Comparison of ENCODE assay signal across 1 cellular context in the genomic region with DNA sequence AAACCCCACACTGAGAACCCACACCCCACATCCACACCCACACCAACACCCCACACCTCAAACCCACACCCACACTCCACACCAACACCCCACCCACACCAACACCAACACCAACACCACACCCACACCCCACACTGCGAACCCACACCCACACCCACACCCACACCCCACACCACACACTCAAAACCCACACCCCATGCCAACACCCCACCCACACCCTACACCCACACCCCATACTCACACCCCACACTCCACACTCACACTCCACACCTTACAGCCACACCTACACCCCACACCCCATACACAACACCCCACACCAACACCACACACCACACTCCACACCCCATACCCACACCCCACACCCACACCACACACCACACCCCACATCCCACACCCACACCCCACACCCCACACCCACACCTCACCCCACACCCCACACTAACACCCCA.
TF ChIP-seq lines count a peak whose summit lies in the region.

No MANE protein-coding gene starts in this region.

TF ChIP-seq in H1, 55 proteins besides CTCF, POLR2A, EP300 and RAD21:
- no peak for TF ChIP-seq KDM5A (IDR thresholded peaks at IDR 0.05; ENCODE audit: low read length)
- no peak for TF ChIP-seq KDM1A (IDR thresholded peaks at IDR 0.05; ENCODE audit: borderline replicate concordance, low read length)
- no peak for TF ChIP-seq TEAD4 (IDR thresholded peaks at IDR 0.05; ENCODE audit: low read depth, low read length)
- no peak for TF ChIP-seq RFX5 (IDR thresholded peaks at IDR 0.05; ENCODE audit: borderline replicate concordance, low read depth, low read length)
- no peak for TF ChIP-seq ATF2 (IDR thresholded peaks at IDR 0.05; ENCODE audit: low read length)
- no peak for TF ChIP-seq SIRT6 (IDR thresholded peaks at IDR 0.05; ENCODE audit: low read length)
- TF ChIP-seq CBX5 (IDR thresholded peaks at IDR 0.05; ENCODE audit: low read depth, low read length), result no peak
- no peak for TF ChIP-seq RXRA (IDR thresholded peaks at IDR 0.05; ENCODE audit: insufficient read depth, low read depth, low read length)
- no peak for TF ChIP-seq PHF8 (conservative IDR thresholded peaks at IDR 0.05; ENCODE audit: low read depth, low read length)
- TF ChIP-seq MAFK (IDR thresholded peaks at IDR 0.05; ENCODE audit: low read depth, low read length), result no peak
- no peak for TF ChIP-seq JUN (IDR thresholded peaks at IDR 0.05; ENCODE audit: low read depth, low read length)
- TF ChIP-seq SIX5 (IDR thresholded peaks at IDR 0.05; ENCODE audit: low read depth, low read length), result no peak
- TF ChIP-seq EZH2 (IDR thresholded peaks at IDR 0.05; ENCODE audit: low read depth, low read length, severe bottlenecking), result no peak
- TF ChIP-seq EGR1 (IDR thresholded peaks at IDR 0.05; ENCODE audit: borderline replicate concordance, low read depth, low read length), result no peak
